33 cellular contexts compared by ENCODE assay signal in the genomic region with DNA sequence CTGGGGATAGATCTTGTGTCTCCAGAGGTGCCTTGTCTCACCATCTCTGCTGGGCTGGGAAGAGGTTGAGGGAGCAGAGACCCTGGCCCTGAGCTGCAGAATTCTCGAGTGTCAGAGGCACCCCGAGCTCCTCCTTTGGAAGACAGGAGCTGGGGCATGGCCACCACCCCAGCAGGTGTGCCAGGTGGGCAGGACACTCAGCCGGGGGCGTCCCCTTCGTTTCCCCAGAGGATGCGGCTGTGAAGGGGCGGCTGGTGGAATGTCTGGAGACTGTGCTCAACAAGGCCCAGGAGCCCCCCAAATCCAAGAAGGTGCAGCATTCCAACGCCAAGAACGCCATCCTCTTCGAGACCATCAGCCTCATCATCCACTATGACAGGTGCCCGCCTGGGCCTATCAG. TPM values are rescaled to one million over a fixed set of nuclear protein-coding genes. Genes with fewer than 3 reads are reported as not detected.
"Had no signal": no experiment of that assay in that cellular context is flagged by ENCODE, and none has a peak within 500 bp of the region (broad histone marks: within the 10 kb centered on the region; RNA-seq: fewer than 3 reads in every experiment).

No MANE protein-coding gene starts in this region.

- H3K4me1 ChIP-seq: colonic mucosa, foreskin keratinocyte had no signal

- DNase-seq: colonic mucosa; cortex of kidney; dermis blood vessel endothelial cell; dorsolateral prefrontal cortex; effector CD4-positive, alpha-beta T cell; effector CD8-positive, alpha-beta T cell; effector memory CD4-positive, alpha-beta T cell; effector memory CD8-positive, alpha-beta T cell; endodermal cell; erythroblast; esophagus squamous epithelium; foreskin fibroblast; foreskin keratinocyte; foreskin melanocyte; gastrocnemius medialis; glutamatergic neuron; head of caudate nucleus; heart left ventricle; heart right ventricle had no signal

- H3K27me3 Mint-ChIP-seq: dendritic cell treated with granulocyte-macrophage colony-stimulating factor and Interleukin-4, amounts not matched to agents 40 ng/mL and 50 ng/mL, for 4 days; effector memory CD8-positive, alpha-beta T cell had no signal

- H3K9me3 ChIP-seq: colonic mucosa, esophagus muscularis mucosa, esophagus squamous epithelium, gastrocnemius medialis, gastroesophageal sphincter, heart left ventricle, heart right ventricle had no signal

- H3K27me3 ChIP-seq: colonic mucosa, dorsolateral prefrontal cortex, esophagus muscularis mucosa, esophagus squamous epithelium, foreskin keratinocyte, gastrocnemius medialis, gastroesophageal sphincter, heart left ventricle, heart right ventricle had no signal

- H3K4me3 ChIP-seq: colonic mucosa, coronary artery, dorsolateral prefrontal cortex, esophagus muscularis mucosa, esophagus squamous epithelium, gastrocnemius medialis, gastroesophageal sphincter, heart left ventricle, heart right ventricle had no signal

- FAIRE-seq: colon, endometrium, endothelial cell of umbilical vein, frontal cortex had no signal

- H3K27ac Mint-ChIP-seq: dendritic cell treated with granulocyte-macrophage colony-stimulating factor and Interleukin-4, amounts not matched to agents 40 ng/mL and 50 ng/mL, for 4 days; effector memory CD8-positive, alpha-beta T cell; endodermal cell had no signal

- H3K27ac ChIP-seq: colonic mucosa, coronary artery, dorsolateral prefrontal cortex, epithelial cell of prostate, esophagus muscularis mucosa, esophagus squamous epithelium, foreskin keratinocyte, gastrocnemius medialis, gastroesophageal sphincter, heart left ventricle, heart right ventricle had no signal

- H3K9me3 Mint-ChIP-seq: dendritic cell treated with granulocyte-macrophage colony-stimulating factor and Interleukin-4, amounts not matched to agents 40 ng/mL and 50 ng/mL, for 4 days; effector memory CD8-positive, alpha-beta T cell; endodermal cell had no signal

- ATAC-seq: effector memory CD8-positive, alpha-beta T cell; esophagus mucosa; foreskin keratinocyte; gastrocnemius medialis; gastroesophageal sphincter; heart left ventricle; heart right ventricle had no signal

- H3K4me3 Mint-ChIP-seq: dendritic cell treated with granulocyte-macrophage colony-stimulating factor and Interleukin-4, amounts not matched to agents 40 ng/mL and 50 ng/mL, for 4 days; effector memory CD8-positive, alpha-beta T cell; endodermal cell had no signal

RNA-seq across cellular contexts. Expression of gene TSKS, which starts 35.5 kb away (rescaled TPM):
- total RNA-seq: colonic mucosa, dermis microvascular lymphatic vessel endothelial cell, endothelial cell of umbilical vein, epithelial cell of proximal tubule, esophagus squamous epithelium, fibroblast of lung, frontal cortex, glomerular endothelial cell had no signal
- polyA plus RNA-seq: fibroblast of lung had no signal
